Comparison of ENCODE assay signal across 8 cellular contexts in genomic region chr16:15054357-15055140, GRCh38. TPM values are rescaled to one million over a fixed set of nuclear protein-coding genes. Genes with fewer than 3 reads are reported as not detected.
DNase-seq lines count a peak whose midpoint lies in the region; ATAC-seq and TF ChIP-seq lines count a peak whose summit lies in the region.

No MANE protein-coding gene starts in this region.

- TF ChIP-seq CTCF in HFF-Myc (IDR thresholded peaks at IDR 0.05; ENCODE audit: low read depth, low read length, missing control alignments) (no peak), activated B cell treated with CpG ODN at 0.5 μM for 24 hours (IDR thresholded peaks at IDR 0.05) (no peak), smooth muscle cell (IDR thresholded peaks at IDR 0.05; ENCODE audit: borderline replicate concordance, insufficient read depth, poor library complexity, severe bottlenecking) (no peak)

- peaks cover 34% of the 10 kb centered on the region for H4K20me1 ChIP-seq in smooth muscle cell (ENCODE audit: low read depth)

- peaks cover 18% of the 10 kb centered on the region for H3K4me1 Mint-ChIP-seq in activated B cell treated with CpG ODN at 0.5 μM for 24 hours

- peaks cover 9% of the 10 kb centered on the region for H3K36me3 Mint-ChIP-seq in activated B cell treated with CpG ODN at 0.5 μM for 24 hours (ENCODE audit: low read depth)

- intact Hi-C loops in activated B cell treated with CpG ODN at 0.5 μM for 24 hours (cut with micrococcal nuclease) = no loop called here

- POLR2A ChIA-PET in activated B cell treated with CpG ODN at 0.5 μM for 24 hours (lab: Charles Lee) = no interaction called here

- DNase-seq in HFF-Myc (ENCODE audit: extremely low read depth, low read depth) (no peak), activated B cell treated with CpG ODN at 0.5 μM for 24 hours (no peak), iPS DF 6.9 (ENCODE audit: low read depth, low spot score) (no peak), smooth muscle cell (lab: John Stamatoyannopoulos, UW; ENCODE audit: unreplicated experiment) (no peak), globus pallidus (ENCODE audit: low spot score) (no peak), superior temporal gyrus (ENCODE audit: extremely low spot score) (no peak)

- peaks cover 7% of the 10 kb centered on the region for H3F3A ChIP-seq in smooth muscle cell (ENCODE audit: low read depth)

- no peak overlapping the region for H3K27ac ChIP-seq in iPS DF 6.9 (ENCODE audit: low read length)
- no peak overlapping the region for H3K27ac ChIP-seq in smooth muscle cell (ENCODE audit: low read depth)

- ATAC-seq in activated B cell treated with CpG ODN at 0.5 μM for 24 hours (ENCODE audit: low read depth) = no peak
- ATAC-seq in GM18502 (IDR thresholded peaks at IDR 0.05; ENCODE audit: poor library complexity, unreplicated experiment) = no peak
- ATAC-seq in HG03095 (IDR thresholded peaks at IDR 0.05; ENCODE audit: unreplicated experiment) = no peak

- H3K27ac Mint-ChIP-seq in activated B cell treated with CpG ODN at 0.5 μM for 24 hours = peak overlapping the region; percentile 86

- no peaks in the 10 kb centered on the region for H3K27me3 ChIP-seq in iPS DF 6.9 (ENCODE audit: control insufficient read depth, insufficient read depth, low read length)
- no peaks in the 10 kb centered on the region for H3K27me3 ChIP-seq in smooth muscle cell (ENCODE audit: low read depth)

- H2AFZ ChIP-seq in smooth muscle cell (ENCODE audit: low read depth) = no peak overlapping the region

- no peaks in the 10 kb centered on the region for H3K36me3 ChIP-seq in iPS DF 6.9 (ENCODE audit: control insufficient read depth, insufficient read depth, low read length)
- H3K36me3 ChIP-seq in smooth muscle cell (ENCODE audit: low read depth) = no peaks in the 10 kb centered on the region

- peak overlapping the region; percentile 88 for H3K9ac ChIP-seq in smooth muscle cell (ENCODE audit: low read depth)

- H3K9me3 ChIP-seq in iPS DF 6.9 (ENCODE audit: control insufficient read depth, insufficient read depth, low read length) (no peaks in the 10 kb centered on the region), smooth muscle cell (replicated peaks; ENCODE audit: low read depth) (no peaks in the 10 kb centered on the region)

- WGBS in iPS DF 6.9 (ENCODE audit: insufficient coverage, insufficient read length) = no CpG with 5 or more reads among the region's 19 CpGs
- 90% methylated on average over 19 of the region's 19 CpGs for WGBS in smooth muscle cell (ENCODE audit: low lambda C conversion rate)

- H3K4me1 ChIP-seq in iPS DF 6.9 (ENCODE audit: control insufficient read depth, insufficient read depth, low read length) (no peaks in the 10 kb centered on the region), smooth muscle cell (ENCODE audit: low read depth) (no peaks in the 10 kb centered on the region)

- H3K4me2 ChIP-seq in smooth muscle cell = peak overlapping the region; percentile 90

- no peaks in the 10 kb centered on the region for H3K27me3 Mint-ChIP-seq in activated B cell treated with CpG ODN at 0.5 μM for 24 hours

- CTCF ChIA-PET in activated B cell treated with CpG ODN at 0.5 μM for 24 hours (lab: Charles Lee) = no interaction called here

- H3K79me2 ChIP-seq in smooth muscle cell (ENCODE audit: low read depth) = peaks cover 44% of the 10 kb centered on the region

- H3K4me3 ChIP-seq in HFF-Myc (replicated peaks; ENCODE audit: low read depth, low read length) = peak overlapping the region; percentile 92
- H3K4me3 ChIP-seq in iPS DF 6.9 (ENCODE audit: low read length) = peak overlapping the region; percentile 92; the same call in 1 of the 2 replicates
- peak overlapping the region; percentile 94 for H3K4me3 ChIP-seq in smooth muscle cell

- H3K4me3 Mint-ChIP-seq in activated B cell treated with CpG ODN at 0.5 μM for 24 hours = peak overlapping the region; percentile 87

- no peaks in the 10 kb centered on the region for H3K9me3 Mint-ChIP-seq in activated B cell treated with CpG ODN at 0.5 μM for 24 hours

RNA-seq across cellular contexts. Expression of gene NTAN1, which starts 1.3 kb away (rescaled TPM):
- total RNA-seq in activated B cell treated with CpG ODN at 0.5 μM for 24 hours = 24.1 and 27.7 TPM in 2 replicates
- total RNA-seq in smooth muscle cell = 66.9 and 70.0 TPM in 2 replicates
- 96.6 and 96.9 TPM in 2 replicates for polyA plus RNA-seq in smooth muscle cell

RNA-seq across cellular contexts. Expression of gene RRN3, which starts 39.5 kb away (rescaled TPM):
- total RNA-seq in activated B cell treated with CpG ODN at 0.5 μM for 24 hours (34.5 and 35.8 TPM in 2 replicates), smooth muscle cell (47.1 and 48.6 TPM in 2 replicates)
- polyA plus RNA-seq in smooth muscle cell = 17.1 and 17.7 TPM in 2 replicates
